Comparison of ENCODE assay signal across 1 cellular context in the genomic region with DNA sequence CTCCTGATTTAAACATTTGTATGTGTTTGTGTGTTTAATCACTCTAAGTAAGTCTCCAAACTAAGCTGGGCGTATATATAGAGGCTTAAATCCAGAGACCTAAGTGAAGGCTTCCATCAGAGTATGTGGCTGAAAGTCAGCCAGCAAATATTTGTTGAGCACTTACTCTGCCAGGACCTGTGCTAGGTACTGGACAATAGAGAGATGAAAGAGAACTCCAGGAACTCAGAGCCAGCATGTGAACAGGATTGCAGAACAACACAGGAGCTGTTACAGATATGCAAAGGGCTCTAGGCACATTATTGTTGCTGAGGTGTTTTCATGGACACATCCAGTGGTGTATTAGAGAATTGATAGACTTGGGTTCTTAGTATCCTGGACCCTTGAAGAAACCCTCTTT.
TF ChIP-seq lines count a peak whose summit lies in the region.

No MANE protein-coding gene starts in this region.

TF ChIP-seq in H1, 55 proteins besides CTCF, POLR2A, EP300 and RAD21 (continued from another document):
- TF ChIP-seq TCF12 (IDR thresholded peaks at IDR 0.05; ENCODE audit: low read depth, low read length) (no peak), RNF2 (IDR thresholded peaks at IDR 0.05; ENCODE audit: borderline replicate concordance, low read depth, low read length, missing control alignments, poor library complexity, severe bottlenecking) (no peak), SUZ12 (IDR thresholded peaks at IDR 0.05; ENCODE audit: low read length) (no peak), RFX5 (IDR thresholded peaks at IDR 0.05; ENCODE audit: borderline replicate concordance, low read depth, low read length) (no peak), KDM4A (IDR thresholded peaks at IDR 0.05; ENCODE audit: low read depth, low read length, severe bottlenecking) (no peak), RBBP5 (IDR thresholded peaks at IDR 0.05; ENCODE audit: borderline replicate concordance, low read depth, low read length) (no peak), BCL11A (IDR thresholded peaks at IDR 0.05; ENCODE audit: low read depth in 2 of 2, low read length in 2 of 2) (no peak), BRCA1 (IDR thresholded peaks at IDR 0.05; ENCODE audit: low read depth, low read length) (no peak), BACH1 (IDR thresholded peaks at IDR 0.05; ENCODE audit: low read length) (no peak), CTBP2 (IDR thresholded peaks at IDR 0.05; ENCODE audit: borderline replicate concordance, insufficient read depth, insufficient read length, low read length) (no peak), HDAC2 (IDR thresholded peaks at IDR 0.05; ENCODE audit: borderline replicate concordance in 1 of 2, low read depth in 2 of 2, low read length in 2 of 2) (no peak), SIN3A (conservative IDR thresholded peaks at IDR 0.05 in 1 of 2, IDR thresholded peaks at IDR 0.05 in 1 of 2; ENCODE audit: low read depth in 1 of 2, low read length in 2 of 2) (no peak)
- TF ChIP-seq, protein P1, sequence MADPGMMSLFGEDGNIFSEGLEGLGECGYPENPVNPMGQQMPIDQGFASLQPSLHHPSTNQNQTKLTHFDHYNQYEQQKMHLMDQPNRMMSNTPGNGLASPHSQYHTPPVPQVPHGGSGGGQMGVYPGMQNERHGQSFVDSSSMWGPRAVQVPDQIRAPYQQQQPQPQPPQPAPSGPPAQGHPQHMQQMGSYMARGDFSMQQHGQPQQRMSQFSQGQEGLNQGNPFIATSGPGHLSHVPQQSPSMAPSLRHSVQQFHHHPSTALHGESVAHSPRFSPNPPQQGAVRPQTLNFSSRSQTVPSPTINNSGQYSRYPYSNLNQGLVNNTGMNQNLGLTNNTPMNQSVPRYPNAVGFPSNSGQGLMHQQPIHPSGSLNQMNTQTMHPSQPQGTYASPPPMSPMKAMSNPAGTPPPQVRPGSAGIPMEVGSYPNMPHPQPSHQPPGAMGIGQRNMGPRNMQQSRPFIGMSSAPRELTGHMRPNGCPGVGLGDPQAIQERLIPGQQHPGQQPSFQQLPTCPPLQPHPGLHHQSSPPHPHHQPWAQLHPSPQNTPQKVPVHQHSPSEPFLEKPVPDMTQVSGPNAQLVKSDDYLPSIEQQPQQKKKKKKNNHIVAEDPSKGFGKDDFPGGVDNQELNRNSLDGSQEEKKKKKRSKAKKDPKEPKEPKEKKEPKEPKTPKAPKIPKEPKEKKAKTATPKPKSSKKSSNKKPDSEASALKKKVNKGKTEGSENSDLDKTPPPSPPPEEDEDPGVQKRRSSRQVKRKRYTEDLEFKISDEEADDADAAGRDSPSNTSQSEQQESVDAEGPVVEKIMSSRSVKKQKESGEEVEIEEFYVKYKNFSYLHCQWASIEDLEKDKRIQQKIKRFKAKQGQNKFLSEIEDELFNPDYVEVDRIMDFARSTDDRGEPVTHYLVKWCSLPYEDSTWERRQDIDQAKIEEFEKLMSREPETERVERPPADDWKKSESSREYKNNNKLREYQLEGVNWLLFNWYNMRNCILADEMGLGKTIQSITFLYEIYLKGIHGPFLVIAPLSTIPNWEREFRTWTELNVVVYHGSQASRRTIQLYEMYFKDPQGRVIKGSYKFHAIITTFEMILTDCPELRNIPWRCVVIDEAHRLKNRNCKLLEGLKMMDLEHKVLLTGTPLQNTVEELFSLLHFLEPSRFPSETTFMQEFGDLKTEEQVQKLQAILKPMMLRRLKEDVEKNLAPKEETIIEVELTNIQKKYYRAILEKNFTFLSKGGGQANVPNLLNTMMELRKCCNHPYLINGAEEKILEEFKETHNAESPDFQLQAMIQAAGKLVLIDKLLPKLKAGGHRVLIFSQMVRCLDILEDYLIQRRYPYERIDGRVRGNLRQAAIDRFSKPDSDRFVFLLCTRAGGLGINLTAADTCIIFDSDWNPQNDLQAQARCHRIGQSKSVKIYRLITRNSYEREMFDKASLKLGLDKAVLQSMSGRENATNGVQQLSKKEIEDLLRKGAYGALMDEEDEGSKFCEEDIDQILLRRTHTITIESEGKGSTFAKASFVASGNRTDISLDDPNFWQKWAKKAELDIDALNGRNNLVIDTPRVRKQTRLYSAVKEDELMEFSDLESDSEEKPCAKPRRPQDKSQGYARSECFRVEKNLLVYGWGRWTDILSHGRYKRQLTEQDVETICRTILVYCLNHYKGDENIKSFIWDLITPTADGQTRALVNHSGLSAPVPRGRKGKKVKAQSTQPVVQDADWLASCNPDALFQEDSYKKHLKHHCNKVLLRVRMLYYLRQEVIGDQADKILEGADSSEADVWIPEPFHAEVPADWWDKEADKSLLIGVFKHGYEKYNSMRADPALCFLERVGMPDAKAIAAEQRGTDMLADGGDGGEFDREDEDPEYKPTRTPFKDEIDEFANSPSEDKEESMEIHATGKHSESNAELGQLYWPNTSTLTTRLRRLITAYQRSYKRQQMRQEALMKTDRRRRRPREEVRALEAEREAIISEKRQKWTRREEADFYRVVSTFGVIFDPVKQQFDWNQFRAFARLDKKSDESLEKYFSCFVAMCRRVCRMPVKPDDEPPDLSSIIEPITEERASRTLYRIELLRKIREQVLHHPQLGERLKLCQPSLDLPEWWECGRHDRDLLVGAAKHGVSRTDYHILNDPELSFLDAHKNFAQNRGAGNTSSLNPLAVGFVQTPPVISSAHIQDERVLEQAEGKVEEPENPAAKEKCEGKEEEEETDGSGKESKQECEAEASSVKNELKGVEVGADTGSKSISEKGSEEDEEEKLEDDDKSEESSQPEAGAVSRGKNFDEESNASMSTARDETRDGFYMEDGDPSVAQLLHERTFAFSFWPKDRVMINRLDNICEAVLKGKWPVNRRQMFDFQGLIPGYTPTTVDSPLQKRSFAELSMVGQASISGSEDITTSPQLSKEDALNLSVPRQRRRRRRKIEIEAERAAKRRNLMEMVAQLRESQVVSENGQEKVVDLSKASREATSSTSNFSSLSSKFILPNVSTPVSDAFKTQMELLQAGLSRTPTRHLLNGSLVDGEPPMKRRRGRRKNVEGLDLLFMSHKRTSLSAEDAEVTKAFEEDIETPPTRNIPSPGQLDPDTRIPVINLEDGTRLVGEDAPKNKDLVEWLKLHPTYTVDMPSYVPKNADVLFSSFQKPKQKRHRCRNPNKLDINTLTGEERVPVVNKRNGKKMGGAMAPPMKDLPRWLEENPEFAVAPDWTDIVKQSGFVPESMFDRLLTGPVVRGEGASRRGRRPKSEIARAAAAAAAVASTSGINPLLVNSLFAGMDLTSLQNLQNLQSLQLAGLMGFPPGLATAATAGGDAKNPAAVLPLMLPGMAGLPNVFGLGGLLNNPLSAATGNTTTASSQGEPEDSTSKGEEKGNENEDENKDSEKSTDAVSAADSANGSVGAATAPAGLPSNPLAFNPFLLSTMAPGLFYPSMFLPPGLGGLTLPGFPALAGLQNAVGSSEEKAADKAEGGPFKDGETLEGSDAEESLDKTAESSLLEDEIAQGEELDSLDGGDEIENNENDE (IDR thresholded peaks at IDR 0.05; ENCODE audit: insufficient replicate concordance, low read length) = no peak
